In the genomic region with DNA sequence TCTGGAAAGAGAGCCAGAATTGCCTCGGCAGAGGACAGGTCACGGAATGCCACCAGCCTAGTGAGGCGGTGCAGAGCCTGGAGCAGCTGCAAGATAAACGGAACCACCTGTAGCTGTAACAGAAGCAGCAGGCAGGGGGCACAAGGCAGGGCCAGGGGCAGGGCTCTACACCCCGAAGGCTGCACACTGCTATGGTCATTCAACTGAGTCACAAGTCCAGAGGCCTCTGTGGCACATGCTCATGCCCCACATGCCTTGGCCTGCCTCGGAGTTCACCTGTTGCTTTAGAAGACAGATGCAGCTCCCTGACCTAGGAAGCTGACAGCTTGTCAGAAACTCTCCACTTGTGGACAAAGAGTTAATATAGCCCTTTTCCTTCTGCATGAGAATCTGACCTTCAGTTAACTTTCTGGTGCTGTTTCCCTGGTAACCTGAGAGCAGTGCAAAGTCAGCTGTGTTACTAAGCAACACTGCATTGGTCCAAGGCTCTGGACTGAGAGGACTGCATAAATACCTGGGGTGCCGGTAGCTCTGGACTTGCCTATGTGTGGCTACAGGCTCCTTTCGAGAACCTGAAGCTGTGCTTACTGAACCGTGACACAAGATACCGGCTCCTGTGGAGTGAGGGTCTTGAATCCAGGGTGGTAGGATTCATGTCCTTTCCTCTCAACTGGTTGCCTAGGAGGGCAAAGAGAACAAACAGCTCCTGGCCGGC, we compare ENCODE assay signal across 1 cellular context.
TF ChIP-seq lines count a peak whose summit lies in the region.

No MANE protein-coding gene starts in this region.

TF ChIP-seq in WTC11, 78 proteins besides CTCF, POLR2A, EP300 and RAD21 (continued from another document):
- TF ChIP-seq, protein P1, sequence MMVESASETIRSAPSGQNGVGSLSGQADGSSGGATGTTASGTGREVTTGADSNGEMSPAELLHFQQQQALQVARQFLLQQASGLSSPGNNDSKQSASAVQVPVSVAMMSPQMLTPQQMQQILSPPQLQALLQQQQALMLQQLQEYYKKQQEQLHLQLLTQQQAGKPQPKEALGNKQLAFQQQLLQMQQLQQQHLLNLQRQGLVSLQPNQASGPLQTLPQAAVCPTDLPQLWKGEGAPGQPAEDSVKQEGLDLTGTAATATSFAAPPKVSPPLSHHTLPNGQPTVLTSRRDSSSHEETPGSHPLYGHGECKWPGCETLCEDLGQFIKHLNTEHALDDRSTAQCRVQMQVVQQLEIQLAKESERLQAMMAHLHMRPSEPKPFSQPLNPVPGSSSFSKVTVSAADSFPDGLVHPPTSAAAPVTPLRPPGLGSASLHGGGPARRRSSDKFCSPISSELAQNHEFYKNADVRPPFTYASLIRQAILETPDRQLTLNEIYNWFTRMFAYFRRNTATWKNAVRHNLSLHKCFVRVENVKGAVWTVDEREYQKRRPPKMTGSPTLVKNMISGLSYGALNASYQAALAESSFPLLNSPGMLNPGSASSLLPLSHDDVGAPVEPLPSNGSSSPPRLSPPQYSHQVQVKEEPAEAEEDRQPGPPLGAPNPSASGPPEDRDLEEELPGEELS (CRISPR knock-in tag; IDR thresholded peaks at IDR 0.05) = no peak
- TF ChIP-seq FOXP1 (CRISPR knock-in tag; IDR thresholded peaks at IDR 0.05; ENCODE audit: borderline replicate concordance) (no peak), ETV6 (CRISPR knock-in tag; IDR thresholded peaks at IDR 0.05) (no peak), SMAD4 (CRISPR knock-in tag; IDR thresholded peaks at IDR 0.05) (no peak)
- TF ChIP-seq, protein P2, sequence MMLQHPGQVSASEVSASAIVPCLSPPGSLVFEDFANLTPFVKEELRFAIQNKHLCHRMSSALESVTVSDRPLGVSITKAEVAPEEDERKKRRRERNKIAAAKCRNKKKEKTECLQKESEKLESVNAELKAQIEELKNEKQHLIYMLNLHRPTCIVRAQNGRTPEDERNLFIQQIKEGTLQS (CRISPR knock-in tag; conservative IDR thresholded peaks at IDR 0.05) = no peak
- TF ChIP-seq, protein P3, sequence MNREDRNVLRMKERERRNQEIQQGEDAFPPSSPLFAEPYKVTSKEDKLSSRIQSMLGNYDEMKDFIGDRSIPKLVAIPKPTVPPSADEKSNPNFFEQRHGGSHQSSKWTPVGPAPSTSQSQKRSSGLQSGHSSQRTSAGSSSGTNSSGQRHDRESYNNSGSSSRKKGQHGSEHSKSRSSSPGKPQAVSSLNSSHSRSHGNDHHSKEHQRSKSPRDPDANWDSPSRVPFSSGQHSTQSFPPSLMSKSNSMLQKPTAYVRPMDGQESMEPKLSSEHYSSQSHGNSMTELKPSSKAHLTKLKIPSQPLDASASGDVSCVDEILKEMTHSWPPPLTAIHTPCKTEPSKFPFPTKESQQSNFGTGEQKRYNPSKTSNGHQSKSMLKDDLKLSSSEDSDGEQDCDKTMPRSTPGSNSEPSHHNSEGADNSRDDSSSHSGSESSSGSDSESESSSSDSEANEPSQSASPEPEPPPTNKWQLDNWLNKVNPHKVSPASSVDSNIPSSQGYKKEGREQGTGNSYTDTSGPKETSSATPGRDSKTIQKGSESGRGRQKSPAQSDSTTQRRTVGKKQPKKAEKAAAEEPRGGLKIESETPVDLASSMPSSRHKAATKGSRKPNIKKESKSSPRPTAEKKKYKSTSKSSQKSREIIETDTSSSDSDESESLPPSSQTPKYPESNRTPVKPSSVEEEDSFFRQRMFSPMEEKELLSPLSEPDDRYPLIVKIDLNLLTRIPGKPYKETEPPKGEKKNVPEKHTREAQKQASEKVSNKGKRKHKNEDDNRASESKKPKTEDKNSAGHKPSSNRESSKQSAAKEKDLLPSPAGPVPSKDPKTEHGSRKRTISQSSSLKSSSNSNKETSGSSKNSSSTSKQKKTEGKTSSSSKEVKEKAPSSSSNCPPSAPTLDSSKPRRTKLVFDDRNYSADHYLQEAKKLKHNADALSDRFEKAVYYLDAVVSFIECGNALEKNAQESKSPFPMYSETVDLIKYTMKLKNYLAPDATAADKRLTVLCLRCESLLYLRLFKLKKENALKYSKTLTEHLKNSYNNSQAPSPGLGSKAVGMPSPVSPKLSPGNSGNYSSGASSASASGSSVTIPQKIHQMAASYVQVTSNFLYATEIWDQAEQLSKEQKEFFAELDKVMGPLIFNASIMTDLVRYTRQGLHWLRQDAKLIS (CRISPR knock-in tag; IDR thresholded peaks at IDR 0.05; ENCODE audit: borderline replicate concordance) = no peak
